In genomic region chr1:50783286-50783685, GRCh38 we compare ENCODE assay signal across 18 cellular contexts.
DNase-seq lines count a peak whose midpoint lies in the region; ATAC-seq, FAIRE-seq and TF ChIP-seq lines count a peak whose summit lies in the region.
"Had no signal": no experiment of that assay in that cellular context is flagged by ENCODE, and none has a peak within 500 bp of the region (broad histone marks: within the 10 kb centered on the region; RNA-seq: fewer than 3 reads in every experiment).

No MANE protein-coding gene starts in this region.

- H3K79me1 ChIP-seq in mesenchymal stem cell (replicated peaks; ENCODE audit: low read length, poor library complexity, severe bottlenecking), result peaks cover 5% of the 10 kb centered on the region

- CTCF ChIA-PET in HepG2 (lab: Yijun Ruan, JAX; ENCODE audit: low intra/inter-chr PET ratio, low total read pairs), result no interaction called here
- CTCF ChIA-PET in WTC11 (lab: Charles Lee), result interaction anchor here (0.8 to 1.0 kb wide), 3 partner anchors 8 to 79 kb away, joined by 3 read pairs; no protein-coding TSS in a partner anchor

- H3K4me1 Mint-ChIP-seq in WTC11, result no peaks in the 10 kb centered on the region

- ATAC-seq in HepG2 (no peak), WTC11 (no peak), GM21825 (IDR thresholded peaks at IDR 0.05; ENCODE audit: unreplicated experiment) (no peak), HG02642 (IDR thresholded peaks at IDR 0.05; ENCODE audit: poor library complexity, unreplicated experiment) (no peak)
- ATAC-seq: natural killer cell treated with Interleukin-12 subunit alpha and Interleukin-12 subunit beta and Interleukin-15 and Interleukin-18, amount 100 ng/mL, for 72 hours had no signal

- no peaks in the 10 kb centered on the region for H3K79me2 ChIP-seq in HepG2 (ENCODE audit: insufficient read depth, low read length)

- no peak for TF ChIP-seq CTCF in liver (IDR thresholded peaks at IDR 0.05; ENCODE audit: low read depth, low read length, missing input control)
- TF ChIP-seq CTCF in HepG2 (CRISPR knock-in tag; IDR thresholded peaks at IDR 0.05), result no peak
- TF ChIP-seq CTCF in WTC11 (IDR thresholded peaks at IDR 0.05), result no peak

- POLR2A ChIA-PET in HepG2 (lab: Yijun Ruan, JAX), result no interaction called here
- POLR2A ChIA-PET in WTC11 (lab: Charles Lee), result no interaction called here

- no peak overlapping the region for H4K91ac ChIP-seq in mesenchymal stem cell (ENCODE audit: low read length)

- DNase-seq in HepG2 (ENCODE audit: low spot score) (no peak), WTC11 (ENCODE audit: low spot score) (no peak), mesenchymal stem cell (peak; percentile 16), NCI-H2029 (lab: John Stamatoyannopoulos, UW) (no peak), MV-4-11 (lab: John Stamatoyannopoulos, UW) (no peak)
- DNase-seq: activated gamma-delta T cell treated with Interleukin-2 at 50 U/mL for 16 hours; NCI-H524 treated with DMSO at 0.1 percent for 48 hours; stimulated activated naive CD4-positive, alpha-beta T cell treated with Interleukin-2 at 50 U/mL for 16 hours; T-helper 2 cell had no signal

- 0 out of 2 replicates have a peak overlapping the region, but pooled peaks have one; percentile 18 for H3K27ac Mint-ChIP-seq in WTC11
- H3K27ac Mint-ChIP-seq: dendritic cell treated with granulocyte-macrophage colony-stimulating factor and Interleukin-4, amounts not matched to agents 40 ng/mL and 50 ng/mL, for 4 days; natural killer cell treated with Interleukin-12 subunit alpha and Interleukin-12 subunit beta and Interleukin-15 and Interleukin-18, amount 100 ng/mL, for 72 hours had no signal

- H3K4me3 ChIP-seq in liver (ENCODE audit: low read depth in 1 of 3, low read length in 3 of 3) (peak overlapping the region in 2 of 3 donors; percentile 30 to 50), HepG2 (replicated peaks in 1 of 3; ENCODE audit: insufficient read depth in 1 of 3, low read depth in 2 of 3, low read length in 3 of 3) (no peak overlapping the region), mesenchymal stem cell (ENCODE audit: insufficient read depth in 1 of 2, low read depth in 1 of 2, low read length in 2 of 2) (peak overlapping the region in 1 of 2 experiments; percentile 76)
- H3K4me3 ChIP-seq: lung had no signal

- H2AFZ ChIP-seq in HepG2 (ENCODE audit: low read length) (no peak overlapping the region), mesenchymal stem cell (ENCODE audit: low read depth, low read length) (no peak overlapping the region)

- WGBS in liver, result 74% methylated on average over 9 of the region's 9 CpGs
- WGBS in HepG2 (ENCODE audit: low lambda C conversion rate), result 97% methylated on average over 9 of the region's 9 CpGs
- WGBS in mesenchymal stem cell, result 98% methylated on average over 9 of the region's 9 CpGs

- H3K27me3 Mint-ChIP-seq in WTC11 (ENCODE audit: low read depth), result no peaks in the 10 kb centered on the region
- H3K27me3 Mint-ChIP-seq: brain; dendritic cell treated with granulocyte-macrophage colony-stimulating factor and Interleukin-4, amounts not matched to agents 40 ng/mL and 50 ng/mL, for 4 days; natural killer cell treated with Interleukin-12 subunit alpha and Interleukin-12 subunit beta and Interleukin-15 and Interleukin-18, amount 100 ng/mL, for 72 hours had no signal

- H3K27ac ChIP-seq in liver (ENCODE audit: low read depth in 1 of 2, low read length in 2 of 2), result peak overlapping the region; percentile 1 to 25
- H3K27ac ChIP-seq in HepG2 (ENCODE audit: extremely low read length, insufficient read depth, low read length), result no peak overlapping the region
- no peak overlapping the region for H3K27ac ChIP-seq in mesenchymal stem cell (ENCODE audit: low read length, poor library complexity, severe bottlenecking)
- H3K27ac ChIP-seq: epithelial cell of prostate had no signal

- no peaks in the 10 kb centered on the region for H3K27me3 ChIP-seq in liver (ENCODE audit: control insufficient read depth in 4 of 4, insufficient read depth in 4 of 4, low read length in 3 of 4)
- H3K27me3 ChIP-seq in HepG2 (ENCODE audit: control insufficient read depth in 1 of 2, insufficient read depth in 2 of 2, low read length in 2 of 2), result no peaks in the 10 kb centered on the region
- no peaks in the 10 kb centered on the region for H3K27me3 ChIP-seq in mesenchymal stem cell (ENCODE audit: control insufficient read depth in 1 of 2, insufficient read depth in 1 of 2, low read length in 2 of 2)

- H2BK120ac ChIP-seq in mesenchymal stem cell (ENCODE audit: low read depth, low read length), result no peak overlapping the region

- no peak overlapping the region for H3K14ac ChIP-seq in mesenchymal stem cell (ENCODE audit: low read length in 2 of 2)

- in situ Hi-C loops in HepG2 (cut with HindIII; ENCODE audit: extremely low pct_ligation_motif_present, low pct_unique_long_range_greater_than_20kb), result no loop called here

- H3K36me3 Mint-ChIP-seq in WTC11, result peaks cover 3% of the 10 kb centered on the region; the same call in 1 of the 2 replicates
- H3K36me3 Mint-ChIP-seq: natural killer cell treated with Interleukin-12 subunit alpha and Interleukin-12 subunit beta and Interleukin-15 and Interleukin-18, amount 100 ng/mL, for 72 hours had no signal

- intact Hi-C loops in HepG2 (cut with micrococcal nuclease; ENCODE audit: unreplicated experiment), result no loop called here

- H2BK12ac ChIP-seq in mesenchymal stem cell (ENCODE audit: low read length in 2 of 2), result no peak overlapping the region

- no peak for TF ChIP-seq POLR2A in HepG2 (IDR thresholded peaks at IDR 0.05; ENCODE audit: insufficient read depth in 1 of 2, low read depth in 2 of 2, low read length in 2 of 2)

- H3K4me3 Mint-ChIP-seq in WTC11, result no peak overlapping the region
- H3K4me3 Mint-ChIP-seq: dendritic cell treated with granulocyte-macrophage colony-stimulating factor and Interleukin-4, amounts not matched to agents 40 ng/mL and 50 ng/mL, for 4 days; natural killer cell treated with Interleukin-12 subunit alpha and Interleukin-12 subunit beta and Interleukin-15 and Interleukin-18, amount 100 ng/mL, for 72 hours had no signal

- H3K9me3 Mint-ChIP-seq in WTC11, result no peaks in the 10 kb centered on the region
- H3K9me3 Mint-ChIP-seq: dendritic cell treated with granulocyte-macrophage colony-stimulating factor and Interleukin-4, amounts not matched to agents 40 ng/mL and 50 ng/mL, for 4 days; natural killer cell treated with Interleukin-12 subunit alpha and Interleukin-12 subunit beta and Interleukin-15 and Interleukin-18, amount 100 ng/mL, for 72 hours had no signal

- H3K4me2 ChIP-seq in HepG2 (ENCODE audit: low read depth, low read length) (no peak overlapping the region), mesenchymal stem cell (ENCODE audit: low read length, poor library complexity, severe bottlenecking) (no peak overlapping the region)

- no peak overlapping the region for H2AK5ac ChIP-seq in mesenchymal stem cell (ENCODE audit: low read length, severe bottlenecking)

- no peak overlapping the region for H2BK5ac ChIP-seq in mesenchymal stem cell (ENCODE audit: low read depth, low read length, poor library complexity, severe bottlenecking)

- H3K36me3 ChIP-seq in liver (ENCODE audit: control insufficient read depth in 4 of 4, insufficient read depth in 3 of 4, low read depth in 1 of 4, low read length in 3 of 4) (peaks cover 5 to 13% (median 10%) of the 10 kb centered on the region in 4 donors), HepG2 (replicated peaks in 1 of 2; ENCODE audit: control insufficient read depth in 1 of 2, insufficient read depth in 2 of 2, low read length in 2 of 2) (peaks cover 6 to 28% of the 10 kb centered on the region in 2 experiments; a peak in 4 of 5 replicates), mesenchymal stem cell (ENCODE audit: control insufficient read depth in 1 of 2, insufficient read depth in 2 of 2, low read depth in 1 of 2, low read length in 2 of 2) (peaks cover 9 to 31% of the 10 kb centered on the region in 2 experiments)

- TF ChIP-seq RAD21 in liver (IDR thresholded peaks at IDR 0.05), result no peak
- TF ChIP-seq RAD21 in HepG2 (CRISPR knock-in tag; IDR thresholded peaks at IDR 0.05), result no peak

- H3K23ac ChIP-seq in mesenchymal stem cell (ENCODE audit: low read length in 2 of 2), result no peak overlapping the region

- no peak overlapping the region for H3K4ac ChIP-seq in mesenchymal stem cell (ENCODE audit: low read depth in 1 of 2, low read length in 2 of 2)

- no TSS peak for BruUV-seq in HepG2 (replicated peaks; lab: Mats Ljungman, UMichigan)

- H3K9me3 ChIP-seq in liver (ENCODE audit: control insufficient read depth in 4 of 4, low read length in 3 of 4), result no peaks in the 10 kb centered on the region
- H3K9me3 ChIP-seq in HepG2 (ENCODE audit: low read length), result no peaks in the 10 kb centered on the region
- no peaks in the 10 kb centered on the region for H3K9me3 ChIP-seq in mesenchymal stem cell (ENCODE audit: control insufficient read depth, low read length)

- H3K9ac ChIP-seq in liver (ENCODE audit: low read depth in 1 of 2, low read length in 2 of 2) (no peak overlapping the region), HepG2 (ENCODE audit: insufficient read depth, low read depth, low read length) (no peak overlapping the region), mesenchymal stem cell (ENCODE audit: low read length) (peak overlapping the region; percentile 92)

- no peak overlapping the region for H3K18ac ChIP-seq in mesenchymal stem cell (ENCODE audit: low read depth in 1 of 2, low read length in 2 of 2)

- H4K20me1 ChIP-seq in HepG2 (ENCODE audit: insufficient read depth, low read length), result no peaks in the 10 kb centered on the region

- H2BK15ac ChIP-seq in mesenchymal stem cell (ENCODE audit: low read depth, poor library complexity, severe bottlenecking), result no peak overlapping the region

- peaks cover 0 to 2% (median 0%) of the 10 kb centered on the region in 4 donors for H3K4me1 ChIP-seq in liver (ENCODE audit: control insufficient read depth in 4 of 4, insufficient read depth in 4 of 4, low read length in 3 of 4)
- H3K4me1 ChIP-seq in HepG2 (ENCODE audit: insufficient read depth, low read length), result peaks cover 10% of the 10 kb centered on the region
- peaks cover 1% of the 10 kb centered on the region for H3K4me1 ChIP-seq in mesenchymal stem cell (ENCODE audit: control insufficient read depth, insufficient read depth, low read depth, low read length)

- TF ChIP-seq EP300 in HepG2 (IDR thresholded peaks at IDR 0.05; ENCODE audit: low read depth in 2 of 2, low read length in 2 of 2), result no peak
- no peak for TF ChIP-seq EP300 in HepG2 (CRISPR knock-in tag; IDR thresholded peaks at IDR 0.05; ENCODE audit: borderline replicate concordance)

- H4K8ac ChIP-seq in mesenchymal stem cell (ENCODE audit: low read length), result no peak overlapping the region

- no peak for FAIRE-seq in HepG2 (lab: Jason Lieb, UNC)
- FAIRE-seq: GM12891 had no signal

TF ChIP-seq in liver, 16 proteins besides CTCF, POLR2A, EP300 and RAD21 (continues in another document):
- TF ChIP-seq SP1 (IDR thresholded peaks at IDR 0.05) (no peak), FOXA2 (IDR thresholded peaks at IDR 0.05) (no peak), RXRA (IDR thresholded peaks at IDR 0.05) (no peak)

TF ChIP-seq in HepG2, 621 proteins besides CTCF, POLR2A, EP300 and RAD21 (continues in another document):
- TF ChIP-seq ZNF775 (CRISPR knock-in tag; IDR thresholded peaks at IDR 0.05; ENCODE audit: borderline replicate concordance) (no peak), ZNF235 (CRISPR knock-in tag; IDR thresholded peaks at IDR 0.05; ENCODE audit: borderline replicate concordance) (no peak)

Comparison
In these comparisons a context has a peak if more than half of its experiments do, and no peak if none do; other contexts are left out.
1. H3K27ac ChIP-seq: peak in liver (2 of 2); none in HepG2 (single experiment) and mesenchymal stem cell (single experiment).
2. H3K4me3 ChIP-seq: peak in liver (2 of 3); none in HepG2 (0 of 3).